1 cellular context compared by ENCODE assay signal in the genomic region with DNA sequence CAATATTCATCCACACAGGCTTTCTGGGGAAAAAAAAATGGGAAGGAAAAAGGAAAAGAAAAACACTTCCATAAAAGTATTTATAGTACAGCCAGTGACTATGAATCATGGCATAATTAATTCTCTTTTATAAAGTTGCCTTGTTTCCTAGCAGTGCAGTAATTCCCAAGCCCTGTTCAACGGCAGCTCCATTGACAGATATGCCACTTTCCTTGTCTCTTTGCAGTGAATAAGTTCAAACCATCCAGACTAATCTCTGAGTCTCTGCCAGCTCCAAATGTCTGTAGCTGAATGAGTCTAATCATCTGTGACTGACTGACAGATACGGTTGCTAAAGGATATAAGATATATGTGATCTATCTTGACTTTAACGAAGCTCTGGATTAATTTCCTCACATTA.
TF ChIP-seq lines count a peak whose summit lies in the region.

No MANE protein-coding gene starts in this region.

TF ChIP-seq in HepG2, 621 proteins besides CTCF, POLR2A, EP300 and RAD21:
- TF ChIP-seq, protein P1, sequence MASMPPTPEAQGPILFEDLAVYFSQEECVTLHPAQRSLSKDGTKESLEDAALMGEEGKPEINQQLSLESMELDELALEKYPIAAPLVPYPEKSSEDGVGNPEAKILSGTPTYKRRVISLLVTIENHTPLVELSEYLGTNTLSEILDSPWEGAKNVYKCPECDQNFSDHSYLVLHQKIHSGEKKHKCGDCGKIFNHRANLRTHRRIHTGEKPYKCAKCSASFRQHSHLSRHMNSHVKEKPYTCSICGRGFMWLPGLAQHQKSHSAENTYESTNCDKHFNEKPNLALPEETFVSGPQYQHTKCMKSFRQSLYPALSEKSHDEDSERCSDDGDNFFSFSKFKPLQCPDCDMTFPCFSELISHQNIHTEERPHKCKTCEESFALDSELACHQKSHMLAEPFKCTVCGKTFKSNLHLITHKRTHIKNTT (CRISPR knock-in tag; IDR thresholded peaks at IDR 0.05) = no peak
- TF ChIP-seq ZNF431 (CRISPR knock-in tag; IDR thresholded peaks at IDR 0.05; ENCODE audit: borderline replicate concordance, low read depth) = no peak
- TF ChIP-seq ZNF101 (CRISPR knock-in tag; IDR thresholded peaks at IDR 0.05; ENCODE audit: borderline replicate concordance, low read depth) = no peak
- no peak for TF ChIP-seq HOXA7 (CRISPR knock-in tag; IDR thresholded peaks at IDR 0.05)
- no peak for TF ChIP-seq CREB1 (IDR thresholded peaks at IDR 0.05)
- TF ChIP-seq CREB1 (CRISPR knock-in tag; IDR thresholded peaks at IDR 0.05) = no peak
- TF ChIP-seq FOXK1 (CRISPR knock-in tag; IDR thresholded peaks at IDR 0.05; ENCODE audit: borderline replicate concordance, low read depth) = no peak
- TF ChIP-seq, protein P2, sequence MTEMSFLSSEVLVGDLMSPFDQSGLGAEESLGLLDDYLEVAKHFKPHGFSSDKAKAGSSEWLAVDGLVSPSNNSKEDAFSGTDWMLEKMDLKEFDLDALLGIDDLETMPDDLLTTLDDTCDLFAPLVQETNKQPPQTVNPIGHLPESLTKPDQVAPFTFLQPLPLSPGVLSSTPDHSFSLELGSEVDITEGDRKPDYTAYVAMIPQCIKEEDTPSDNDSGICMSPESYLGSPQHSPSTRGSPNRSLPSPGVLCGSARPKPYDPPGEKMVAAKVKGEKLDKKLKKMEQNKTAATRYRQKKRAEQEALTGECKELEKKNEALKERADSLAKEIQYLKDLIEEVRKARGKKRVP (CRISPR knock-in tag; IDR thresholded peaks at IDR 0.05) = no peak
- no peak for TF ChIP-seq HNF4A (CRISPR knock-in tag; IDR thresholded peaks at IDR 0.05)
- no peak for TF ChIP-seq MTA1 (CRISPR knock-in tag; IDR thresholded peaks at IDR 0.05; ENCODE audit: borderline replicate concordance)
- TF ChIP-seq, protein P3, sequence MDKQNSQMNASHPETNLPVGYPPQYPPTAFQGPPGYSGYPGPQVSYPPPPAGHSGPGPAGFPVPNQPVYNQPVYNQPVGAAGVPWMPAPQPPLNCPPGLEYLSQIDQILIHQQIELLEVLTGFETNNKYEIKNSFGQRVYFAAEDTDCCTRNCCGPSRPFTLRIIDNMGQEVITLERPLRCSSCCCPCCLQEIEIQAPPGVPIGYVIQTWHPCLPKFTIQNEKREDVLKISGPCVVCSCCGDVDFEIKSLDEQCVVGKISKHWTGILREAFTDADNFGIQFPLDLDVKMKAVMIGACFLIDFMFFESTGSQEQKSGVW (CRISPR knock-in tag; IDR thresholded peaks at IDR 0.05; ENCODE audit: borderline replicate concordance) = no peak
- TF ChIP-seq NR2F6 (IDR thresholded peaks at IDR 0.05) = no peak
- no peak for TF ChIP-seq NR2F6 (CRISPR knock-in tag; IDR thresholded peaks at IDR 0.05)
- no peak for TF ChIP-seq KMT2B (CRISPR knock-in tag; IDR thresholded peaks at IDR 0.05)
- no peak for TF ChIP-seq NONO (IDR thresholded peaks at IDR 0.05)
- no peak for TF ChIP-seq NONO (CRISPR knock-in tag; conservative IDR thresholded peaks at IDR 0.05)
- no peak for TF ChIP-seq SAP130 (CRISPR knock-in tag; IDR thresholded peaks at IDR 0.05; ENCODE audit: low read depth)
- TF ChIP-seq MTF2 (CRISPR knock-in tag; IDR thresholded peaks at IDR 0.05; ENCODE audit: borderline replicate concordance) = no peak
- no peak for TF ChIP-seq MIER2 (CRISPR knock-in tag; IDR thresholded peaks at IDR 0.05)
- no peak for TF ChIP-seq KDM6A (CRISPR knock-in tag; IDR thresholded peaks at IDR 0.05; ENCODE audit: low read depth)
